In genomic region chr1:14826172-14826636, GRCh38 we compare ENCODE assay signal across 14 cellular contexts.
A peak's percentile ranks its signal among the peaks of the same experiment; 100 is the strongest.
DNase-seq lines count a peak whose midpoint lies in the region; ATAC-seq, FAIRE-seq and TF ChIP-seq lines count a peak whose summit lies in the region.
"Had no signal": no experiment of that assay in that cellular context is flagged by ENCODE, and none has a peak within 500 bp of the region (broad histone marks: within the 10 kb centered on the region; RNA-seq: fewer than 3 reads in every experiment).

No MANE protein-coding gene starts in this region.

- H3K23me2 ChIP-seq in H9 (ENCODE audit: insufficient read length, low read depth, low read length, poor library complexity, severe bottlenecking) = no peaks in the 10 kb centered on the region

- H4K20me1 ChIP-seq in HCT116 (ENCODE audit: insufficient read depth) = no peaks in the 10 kb centered on the region
- H4K20me1 ChIP-seq in H9 (ENCODE audit: control insufficient read depth, insufficient read depth, insufficient read length) = no peaks in the 10 kb centered on the region

- no peak overlapping the region for H4K5ac ChIP-seq in H9 (ENCODE audit: insufficient read length, low read depth, low read length)

- peaks cover 2% of the 10 kb centered on the region for H3K27me3 ChIP-seq in AG04450 (ENCODE audit: control insufficient read depth, insufficient read depth, low read length)
- H3K27me3 ChIP-seq in HCT116 (ENCODE audit: insufficient read depth, low read length) = no peaks in the 10 kb centered on the region
- H3K27me3 ChIP-seq in bronchial epithelial cell (ENCODE audit: control insufficient read depth, insufficient read depth, low read length) = no peaks in the 10 kb centered on the region
- no peaks in the 10 kb centered on the region for H3K27me3 ChIP-seq in lower lobe of right lung (ENCODE audit: low read depth)
- H3K27me3 ChIP-seq in Caco-2 (replicated peaks; ENCODE audit: control insufficient read depth, insufficient read depth, low read length) = no peaks in the 10 kb centered on the region
- H3K27me3 ChIP-seq in H9 (ENCODE audit: insufficient read depth, low read length) = no peaks in the 10 kb centered on the region
- H3K27me3 ChIP-seq: tibial artery had no signal

- H3K23ac ChIP-seq in H9 (ENCODE audit: insufficient read length, low read depth, low read length) = no peak overlapping the region

- no peak overlapping the region for H2BK5ac ChIP-seq in H9 (ENCODE audit: insufficient read length, low read length)

- peaks cover 2% of the 10 kb centered on the region for H3K27me3 Mint-ChIP-seq in Caco-2 (ENCODE audit: insufficient read depth, unreplicated experiment)
- H3K27me3 Mint-ChIP-seq in H9 (ENCODE audit: low read depth) = no peaks in the 10 kb centered on the region; the same call in 1 of the 2 replicates
- H3K27me3 Mint-ChIP-seq: activated naive CD8-positive, alpha-beta T cell; CD4-positive, alpha-beta T cell; progenitor cell of endocrine pancreas had no signal

- RAD21 ChIA-PET in HCT116 (lab: Charles Lee; ENCODE audit: low non-redundant PET in 1 of 2, low total read pairs in 2 of 2, uncharacterized antibody in 2 of 2, unreplicated experiment in 2 of 2) = no interaction called here

- H3K36me3 ChIP-seq in HCT116 (ENCODE audit: control insufficient read depth in 1 of 2, insufficient read depth in 2 of 2, low read length in 2 of 2) = no peaks in the 10 kb centered on the region
- no peaks in the 10 kb centered on the region for H3K36me3 ChIP-seq in bronchial epithelial cell (ENCODE audit: control insufficient read depth, insufficient read depth, low read length)
- H3K36me3 ChIP-seq in lower lobe of right lung = no peaks in the 10 kb centered on the region
- no peaks in the 10 kb centered on the region for H3K36me3 ChIP-seq in Caco-2 (ENCODE audit: control insufficient read depth, insufficient read depth, low read length)
- H3K36me3 ChIP-seq: tibial artery had no signal

- POLR2A ChIA-PET in AG04450 (lab: Yijun Ruan, JAX) (no interaction called here), HCT116 (lab: Charles Lee) (no interaction called here), Caco-2 (lab: Charles Lee) (no interaction called here)

- no peaks in the 10 kb centered on the region for H3K79me1 ChIP-seq in H9 (ENCODE audit: insufficient read depth, low read depth, low read length, poor library complexity, severe bottlenecking)

- H3K4me1 Mint-ChIP-seq in Caco-2 (ENCODE audit: low read depth, unreplicated experiment) = no peaks in the 10 kb centered on the region
- H3K4me1 Mint-ChIP-seq in H9 = peaks cover 3 to 8% of the 10 kb centered on the region in 2 experiments

- no peak overlapping the region for H3K18ac ChIP-seq in H9 (ENCODE audit: insufficient read length, low read depth, low read length)

- FAIRE-seq in bronchial epithelial cell (lab: Jason Lieb, UNC) (peak; percentile 23), H54 (lab: Jason Lieb, UNC) (no peak)
- FAIRE-seq: GM12878, kidney had no signal

- H3K14ac ChIP-seq in H9 (ENCODE audit: insufficient read depth, low read length) = no peak overlapping the region

- 0 out of 2 replicates have a peak, but pooled peaks have one; percentile 6 for TF ChIP-seq RAD21 in HCT116 (IDR thresholded peaks at IDR 0.05; ENCODE audit: low read depth)

- no CpG with 5 or more reads among the region's 13 CpGs for WGBS in H9 (ENCODE audit: extremely low coverage, insufficient read length, low lambda C conversion rate)

- H3K9me3 ChIP-seq in AG04450 (ENCODE audit: control insufficient read depth, insufficient read depth, low read length) (no peaks in the 10 kb centered on the region; the same call in 1 of the 2 replicates), HCT116 (ENCODE audit: control insufficient read depth in 1 of 2, insufficient read depth in 1 of 2, low read depth in 1 of 2, low read length in 2 of 2) (no peaks in the 10 kb centered on the region), lower lobe of right lung (no peaks in the 10 kb centered on the region), Caco-2 (no peaks in the 10 kb centered on the region), H9 (ENCODE audit: control insufficient read depth, low read depth, low read length) (no peaks in the 10 kb centered on the region)
- H3K9me3 ChIP-seq: tibial artery had no signal

- H3T11ph ChIP-seq in H9 (ENCODE audit: low read length) = no peak overlapping the region

- no peak overlapping the region for H4K91ac ChIP-seq in H9 (ENCODE audit: insufficient read length, low read depth, low read length)

- H3K4me3 ChIP-seq in AG04450 (ENCODE audit: low read depth, low read length) (no peak overlapping the region), HCT116 (replicated peaks in 1 of 2; ENCODE audit: low read depth in 1 of 2, low read length in 2 of 2) (no peak overlapping the region), bronchial epithelial cell (ENCODE audit: low read depth, low read length) (no peak overlapping the region), lower lobe of right lung (no peak overlapping the region), Caco-2 (ENCODE audit: low read depth, low read length) (no peak overlapping the region)
- H3K4me3 ChIP-seq: GM12878, tibial artery had no signal

- no TSS peak for BruUV-seq in HCT116 (replicated peaks; lab: Mats Ljungman, UMichigan)
- no TSS peak for BruUV-seq in Caco-2 (replicated peaks; lab: Mats Ljungman, UMichigan)

- H3K27ac Mint-ChIP-seq in Caco-2 (ENCODE audit: unreplicated experiment) (no peak overlapping the region), H9 (no peak overlapping the region)
- H3K27ac Mint-ChIP-seq: activated naive CD8-positive, alpha-beta T cell; CD4-positive, alpha-beta T cell; progenitor cell of endocrine pancreas had no signal

- ATAC-seq in HCT116 (no peak), lower lobe of right lung (peak in 1 of 2 donors; percentile 39), GM18498 (IDR thresholded peaks at IDR 0.05; ENCODE audit: unreplicated experiment) (no peak)
- ATAC-seq: GM12878 had no signal

- H2BK20ac ChIP-seq in H9 (ENCODE audit: low read depth, low read length, poor library complexity, severe bottlenecking) = no peak overlapping the region

- CTCF ChIA-PET in AG04450 (lab: Charles Lee) (no interaction called here), HCT116 (lab: Charles Lee) (no interaction called here), Caco-2 (lab: Charles Lee) (no interaction called here)

- H3K9me3 Mint-ChIP-seq in Caco-2 (ENCODE audit: unreplicated experiment) (no peaks in the 10 kb centered on the region), H9 (no peaks in the 10 kb centered on the region)
- H3K9me3 Mint-ChIP-seq: CD4-positive, alpha-beta T cell had no signal

- peak overlapping the region; percentile 61 for H3K27ac ChIP-seq in AG04450 (ENCODE audit: low read depth, low read length)
- H3K27ac ChIP-seq in HCT116 (ENCODE audit: low read depth, low read length) = no peak overlapping the region
- H3K27ac ChIP-seq in lower lobe of right lung = no peak overlapping the region
- no peak overlapping the region for H3K27ac ChIP-seq in H9 (ENCODE audit: insufficient read length, low read depth, low read length)
- H3K27ac ChIP-seq: tibial artery had no signal

- no peak overlapping the region for H3K4me3 Mint-ChIP-seq in Caco-2 (ENCODE audit: unreplicated experiment)
- no peak overlapping the region for H3K4me3 Mint-ChIP-seq in H9
- H3K4me3 Mint-ChIP-seq: activated naive CD8-positive, alpha-beta T cell; CD4-positive, alpha-beta T cell had no signal

- no peak overlapping the region for H3K4me2 ChIP-seq in HCT116 (ENCODE audit: low read length)
- H3K4me2 ChIP-seq in H9 (ENCODE audit: insufficient read depth, insufficient read length, low read length) = no peak overlapping the region

- no peak overlapping the region for H2AK5ac ChIP-seq in H9 (ENCODE audit: insufficient read length, low read length)

- no peaks in the 10 kb centered on the region for H3K9me2 ChIP-seq in HCT116 (ENCODE audit: insufficient read depth)

- no peak overlapping the region for H2BK12ac ChIP-seq in H9 (ENCODE audit: insufficient read length, low read depth, low read length)

- no peak overlapping the region for H3K4ac ChIP-seq in H9 (ENCODE audit: low read depth, low read length)

- no peak overlapping the region for H4K8ac ChIP-seq in H9 (replicated peaks; ENCODE audit: insufficient read length, low read depth, low read length)

- no peaks in the 10 kb centered on the region for H3K79me2 ChIP-seq in HCT116 (ENCODE audit: insufficient read depth, low read length)
- no peaks in the 10 kb centered on the region for H3K79me2 ChIP-seq in H9 (ENCODE audit: insufficient read depth, low read length)

- no peak overlapping the region for H2BK120ac ChIP-seq in H9 (ENCODE audit: low read depth, low read length, poor library complexity, severe bottlenecking)

- TF ChIP-seq POLR2A in HCT116 (IDR thresholded peaks at IDR 0.05; ENCODE audit: borderline replicate concordance, extremely low read depth, insufficient read depth, insufficient read length) (no peak), H54 (IDR thresholded peaks at IDR 0.05; ENCODE audit: low read depth, low read length) (no peak)

- H3K36me3 Mint-ChIP-seq in Caco-2 (ENCODE audit: insufficient read depth, unreplicated experiment) = no peaks in the 10 kb centered on the region
- no peaks in the 10 kb centered on the region for H3K36me3 Mint-ChIP-seq in H9 (ENCODE audit: insufficient read depth in 1 of 3, low read depth in 3 of 3)
- H3K36me3 Mint-ChIP-seq: activated naive CD8-positive, alpha-beta T cell had no signal

- no peak overlapping the region for H2AFZ ChIP-seq in HCT116 (ENCODE audit: low read depth, low read length, poor library complexity, severe bottlenecking)
- no peak overlapping the region for H2AFZ ChIP-seq in H9 (ENCODE audit: low read length)

- peak; percentile 78 for DNase-seq in AG04450 (ENCODE audit: low read depth, low spot score)
- no peak for DNase-seq in HCT116 (ENCODE audit: low read depth, low spot score)
- DNase-seq in bronchial epithelial cell (ENCODE audit: low read depth) = no peak
- peak; percentile 34 for DNase-seq in lower lobe of right lung
- DNase-seq in Caco-2 = no peak
- DNase-seq in H9 = no peak
- DNase-seq in H54 (ENCODE audit: insufficient read length, low spot score) = no peak
- DNase-seq: CD4-positive, alpha-beta T cell; kidney had no signal

- intact Hi-C loops in HCT116 (cut with micrococcal nuclease) (no loop called here), lower lobe of right lung (cut with DNase I) (no loop called here), Caco-2 (cut with micrococcal nuclease; ENCODE audit: unreplicated experiment) (no loop called here)

- TF ChIP-seq CTCF in AG04450 (IDR thresholded peaks at IDR 0.05; ENCODE audit: low read depth, low read length) (peak; percentile 23; the same call in 1 of the 2 replicates), HCT116 (IDR thresholded peaks at IDR 0.05 in 2 of 3, conservative IDR thresholded peaks at IDR 0.05 in 1 of 3; ENCODE audit: borderline replicate concordance in 1 of 3, insufficient read depth in 1 of 3, low read depth in 2 of 3, low read length in 2 of 3) (no peak), bronchial epithelial cell (IDR thresholded peaks at IDR 0.05; ENCODE audit: insufficient read depth, low read length, severe bottlenecking) (no peak), lower lobe of right lung (IDR thresholded peaks at IDR 0.05) (no peak), Caco-2 (IDR thresholded peaks at IDR 0.05; ENCODE audit: insufficient read depth in 1 of 2, low read depth in 1 of 2, low read length in 1 of 2, severe bottlenecking in 1 of 2, unreplicated experiment in 1 of 2) (no peak), H9 (conservative IDR thresholded peaks at IDR 0.05) (no peak)

- no peak overlapping the region for H3K56ac ChIP-seq in H9 (ENCODE audit: insufficient read length, low read depth, low read length)

- no peak overlapping the region for H2BK15ac ChIP-seq in H9 (ENCODE audit: low read depth, low read length)

- H3K4me1 ChIP-seq in HCT116 (ENCODE audit: control insufficient read depth in 1 of 2, insufficient read depth in 2 of 2, low read length in 2 of 2) = no peaks in the 10 kb centered on the region
- H3K4me1 ChIP-seq in lower lobe of right lung = no peaks in the 10 kb centered on the region
- H3K4me1 ChIP-seq in Caco-2 = no peaks in the 10 kb centered on the region
- no peaks in the 10 kb centered on the region for H3K4me1 ChIP-seq in H9 (ENCODE audit: insufficient read depth, low read length)
- H3K4me1 ChIP-seq: tibial artery had no signal

- H3K9ac ChIP-seq in HCT116 (ENCODE audit: low read length) (no peak overlapping the region), H9 (ENCODE audit: extremely low read depth, insufficient read length, low read length) (no peak overlapping the region)

Comparison
In these comparisons a context has a peak if more than half of its experiments do, and no peak if none do; other contexts are left out.
1. DNase-seq: peak in AG04450 (single experiment) and lower lobe of right lung (single experiment); none in HCT116 (single experiment), bronchial epithelial cell (single experiment), Caco-2 (0 of 2), H9 (single experiment) and H54 (single experiment).